Comparison of ENCODE assay signal across 20 cellular contexts in genomic region chr5:113749334-113749733, GRCh38.
DNase-seq lines count a peak whose midpoint lies in the region; ATAC-seq, FAIRE-seq and TF ChIP-seq lines count a peak whose summit lies in the region.
"Had no signal": no experiment of that assay in that cellular context is flagged by ENCODE, and none has a peak within 500 bp of the region (broad histone marks: within the 10 kb centered on the region; RNA-seq: fewer than 3 reads in every experiment).

No MANE protein-coding gene starts in this region.

- H2BK120ac ChIP-seq in mesenchymal stem cell (ENCODE audit: low read depth, low read length): no peak overlapping the region

- CTCF ChIA-PET in RWPE1 (lab: Yijun Ruan, JAX): no interaction called here

- POLR2A ChIA-PET in RWPE1 (lab: Yijun Ruan, JAX; ENCODE audit: low non-redundant PET): no interaction called here

- H3K9ac ChIP-seq in mesenchymal stem cell (ENCODE audit: low read length): no peak overlapping the region

- H3K18ac ChIP-seq in mesenchymal stem cell (ENCODE audit: low read depth in 1 of 2, low read length in 2 of 2): no peak overlapping the region

- no peak overlapping the region for H3K14ac ChIP-seq in mesenchymal stem cell (ENCODE audit: low read length in 2 of 2)

- H2BK15ac ChIP-seq in mesenchymal stem cell (ENCODE audit: low read depth, poor library complexity, severe bottlenecking): no peak overlapping the region

- DNase-seq in DMS53 (lab: John Stamatoyannopoulos, UW) (peak; percentile 72), RWPE1 (ENCODE audit: low spot score) (peak; percentile 30), foreskin keratinocyte (peak; percentile 47 to 64), mesenchymal stem cell (no peak), RCC 7860 (ENCODE audit: low spot score) (no peak), urothelium cell line (ENCODE audit: low spot score) (no peak)
- DNase-seq in activated CD4-positive, CD25-positive, alpha-beta regulatory T cell treated with anti-CD3 and anti-CD28 coated beads, Interleukin-2, amount 50 U/mL, for 72 hours: no peak
- DNase-seq: COR-L47, NCI-H1048, NCI-H1694, NCI-H2171, NCI-H446 treated with DMSO at 0.1 percent for 48 hours, Peyer's patch, SIG-M5 had no signal

- H2AK5ac ChIP-seq in mesenchymal stem cell (ENCODE audit: low read length, severe bottlenecking): no peak overlapping the region

- H3K4me1 ChIP-seq in foreskin keratinocyte (peaks cover 23% of the 10 kb centered on the region), mesenchymal stem cell (ENCODE audit: control insufficient read depth, insufficient read depth, low read depth, low read length) (no peaks in the 10 kb centered on the region)
- H3K4me1 ChIP-seq: A549, Peyer's patch had no signal

- no peaks in the 10 kb centered on the region for H3K79me1 ChIP-seq in mesenchymal stem cell (replicated peaks; ENCODE audit: low read length, poor library complexity, severe bottlenecking)

- no peak overlapping the region for H2BK12ac ChIP-seq in mesenchymal stem cell (ENCODE audit: low read length in 2 of 2)

- ATAC-seq in foreskin keratinocyte: peak; percentile 71
- ATAC-seq in HG02840 (IDR thresholded peaks at IDR 0.05; ENCODE audit: low FRiP score, unreplicated experiment): no peak
- ATAC-seq: A549, GM12878, HCT116, K562 had no signal

- peak overlapping the region; percentile 8 for H2BK5ac ChIP-seq in mesenchymal stem cell (ENCODE audit: low read depth, low read length, poor library complexity, severe bottlenecking)

- FAIRE-seq in RCC 7860 (lab: Jason Lieb, UNC): no peak
- no peak for FAIRE-seq in urothelium cell line (lab: Jason Lieb, UNC)
- FAIRE-seq: A549, GM12878, GM19239, K562 had no signal

- 88% methylated on average over 1 of the region's 1 CpG for WGBS in mesenchymal stem cell

- H3K23ac ChIP-seq in mesenchymal stem cell (ENCODE audit: low read length in 2 of 2): no peak overlapping the region

- TF ChIP-seq CTCF in RWPE1 (conservative IDR thresholded peaks at IDR 0.05; ENCODE audit: low read depth) (no peak), foreskin keratinocyte (conservative IDR thresholded peaks at IDR 0.05) (no peak)

- no peak overlapping the region for H3K4ac ChIP-seq in mesenchymal stem cell (ENCODE audit: low read depth in 1 of 2, low read length in 2 of 2)

- no peak overlapping the region for H3K4me3 ChIP-seq in mesenchymal stem cell (ENCODE audit: insufficient read depth in 1 of 2, low read depth in 1 of 2, low read length in 2 of 2)
- H3K4me3 ChIP-seq: A549, GM12878, K562, Peyer's patch had no signal

- no peak overlapping the region for H4K91ac ChIP-seq in mesenchymal stem cell (ENCODE audit: low read length)

- H2AFZ ChIP-seq in mesenchymal stem cell (ENCODE audit: low read depth, low read length): no peak overlapping the region

- H3K36me3 ChIP-seq in mesenchymal stem cell (ENCODE audit: control insufficient read depth in 1 of 2, insufficient read depth in 2 of 2, low read depth in 1 of 2, low read length in 2 of 2): no peaks in the 10 kb centered on the region
- H3K36me3 ChIP-seq: Peyer's patch had no signal

- H3K4me2 ChIP-seq in mesenchymal stem cell (ENCODE audit: low read length, poor library complexity, severe bottlenecking): no peak overlapping the region
- H3K4me2 ChIP-seq: A549 had no signal

- no peaks in the 10 kb centered on the region for H3K27me3 ChIP-seq in foreskin keratinocyte
- H3K27me3 ChIP-seq in mesenchymal stem cell (ENCODE audit: control insufficient read depth in 1 of 2, insufficient read depth in 1 of 2, low read length in 2 of 2): no peaks in the 10 kb centered on the region
- H3K27me3 ChIP-seq: Peyer's patch had no signal

- H4K8ac ChIP-seq in mesenchymal stem cell (ENCODE audit: low read length): no peak overlapping the region

- no peak overlapping the region for H3K27ac ChIP-seq in RWPE1
- no peak overlapping the region for H3K27ac ChIP-seq in foreskin keratinocyte
- no peak overlapping the region for H3K27ac ChIP-seq in mesenchymal stem cell (ENCODE audit: low read length, poor library complexity, severe bottlenecking)
- H3K27ac ChIP-seq: A549, Peyer's patch had no signal

- H3K9me3 ChIP-seq in mesenchymal stem cell (ENCODE audit: control insufficient read depth, low read length): peaks cover 3% of the 10 kb centered on the region
- H3K9me3 ChIP-seq: A549, Peyer's patch had no signal

Comparison
In these comparisons a context has a peak if more than half of its experiments do, and no peak if none do; other contexts are left out.
1. DNase-seq: peak in DMS53 (single experiment), RWPE1 (single experiment) and foreskin keratinocyte (2 of 2); none in mesenchymal stem cell (single experiment), RCC 7860 (single experiment), urothelium cell line (single experiment) and activated CD4-positive, CD25-positive, alpha-beta regulatory T cell treated with anti-CD3 and anti-CD28 coated beads, Interleukin-2, amount 50 U/mL, for 72 hours (single experiment).